17 cellular contexts compared by ENCODE assay signal in the genomic region with DNA sequence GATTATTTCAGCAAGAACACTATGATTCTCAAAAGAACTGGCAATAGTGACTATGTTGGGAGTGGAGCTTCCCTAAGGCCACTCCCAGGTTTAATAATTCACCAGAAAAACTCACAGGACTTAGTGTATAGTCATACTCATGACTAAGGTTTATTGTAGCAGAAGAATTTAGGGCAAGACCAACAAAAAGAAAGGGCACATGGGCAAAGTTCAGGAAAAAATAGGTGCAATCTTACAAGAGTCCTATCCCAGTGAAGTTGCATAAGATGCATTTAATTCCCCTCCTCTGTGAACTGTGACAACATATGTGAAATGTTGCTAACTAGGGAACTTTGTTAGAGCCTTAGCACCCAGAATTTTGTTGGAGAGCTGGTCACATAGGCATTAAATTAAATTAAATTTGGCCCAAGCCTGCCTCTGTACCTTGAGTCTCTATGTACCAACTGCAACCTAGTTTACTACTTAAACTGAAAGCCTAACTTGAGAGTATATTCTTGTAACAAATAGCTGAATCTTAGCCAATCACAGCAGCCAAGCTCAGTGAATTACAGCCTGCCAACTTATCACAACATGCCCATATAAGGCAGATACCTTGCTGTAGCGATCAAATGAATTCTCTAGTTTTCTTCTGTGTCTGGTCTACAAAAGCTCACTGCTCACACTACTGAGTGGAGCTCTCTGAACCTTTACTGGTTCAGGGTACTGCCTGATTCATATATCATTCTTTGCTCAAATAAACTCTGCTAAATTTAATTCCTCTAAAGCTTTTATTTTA.
A peak's percentile ranks its signal among the peaks of the same experiment; 100 is the strongest.
DNase-seq lines count a peak whose midpoint lies in the region; ATAC-seq and TF ChIP-seq lines count a peak whose summit lies in the region.
"Had no signal": no experiment of that assay in that cellular context is flagged by ENCODE, and none has a peak within 500 bp of the region (broad histone marks: within the 10 kb centered on the region; RNA-seq: fewer than 3 reads in every experiment).

No MANE protein-coding gene starts in this region.

- H3K27ac Mint-ChIP-seq in activated CD8-positive, alpha-beta memory T cell treated with anti-CD3 and anti-CD28 coated beads, Interleukin-2, amount 10 ng/mL, durations not matched to agents 7 days and 5 days, result no peak overlapping the region
- H3K27ac Mint-ChIP-seq: activated naive CD8-positive, alpha-beta T cell treated with anti-CD3 and anti-CD28 coated beads, Interleukin-2, amount 50 U/mL, for 24 hours; natural killer cell treated with Interleukin-12 subunit alpha and Interleukin-12 subunit beta and Interleukin-15 and Interleukin-18, amount 100 ng/mL, for 72 hours had no signal

- H3K4me3 Mint-ChIP-seq in activated CD8-positive, alpha-beta memory T cell treated with anti-CD3 and anti-CD28 coated beads, Interleukin-2, amount 10 ng/mL, durations not matched to agents 7 days and 5 days, result no peak overlapping the region
- H3K4me3 Mint-ChIP-seq: activated naive CD8-positive, alpha-beta T cell treated with anti-CD3 and anti-CD28 coated beads, Interleukin-2, amount 50 U/mL, for 24 hours; natural killer cell treated with Interleukin-12 subunit alpha and Interleukin-12 subunit beta and Interleukin-15 and Interleukin-18, amount 100 ng/mL, for 72 hours had no signal

- no peak for TF ChIP-seq CTCF in fibroblast of the aortic adventitia (IDR thresholded peaks at IDR 0.05; ENCODE audit: insufficient read depth, low read length)

- H3K36me3 Mint-ChIP-seq in activated CD8-positive, alpha-beta memory T cell treated with anti-CD3 and anti-CD28 coated beads, Interleukin-2, amount 10 ng/mL, durations not matched to agents 7 days and 5 days, result no peaks in the 10 kb centered on the region
- H3K36me3 Mint-ChIP-seq: natural killer cell treated with Interleukin-12 subunit alpha and Interleukin-12 subunit beta and Interleukin-15 and Interleukin-18, amount 100 ng/mL, for 72 hours had no signal

- H3K4me1 Mint-ChIP-seq in activated CD8-positive, alpha-beta memory T cell treated with anti-CD3 and anti-CD28 coated beads, Interleukin-2, amount 10 ng/mL, durations not matched to agents 7 days and 5 days, result no peaks in the 10 kb centered on the region
- H3K4me1 Mint-ChIP-seq: activated naive CD8-positive, alpha-beta T cell treated with anti-CD3 and anti-CD28 coated beads, Interleukin-2, amount 50 U/mL, for 24 hours had no signal

- DNase-seq in GM04503 (ENCODE audit: low read depth), result peak; percentile 32
- peak; percentile 39 for DNase-seq in amniotic epithelial cell (ENCODE audit: low read depth)
- peak; percentile 55 for DNase-seq in fibroblast of the aortic adventitia (ENCODE audit: low read depth)
- DNase-seq in skeletal muscle cell (ENCODE audit: low read depth), result peak; percentile 41
- no peak for DNase-seq in DMS 273 treated with DMSO at 0.1 percent for 48 hours (lab: John Stamatoyannopoulos, UW)
- no peak for DNase-seq in activated CD8-positive, alpha-beta memory T cell treated with anti-CD3 and anti-CD28 coated beads, Interleukin-2, amount 10 ng/mL, durations not matched to agents 7 days and 5 days
- DNase-seq: activated naive CD8-positive, alpha-beta T cell treated with anti-CD3 and anti-CD28 coated beads, Interleukin-2, amount 50 U/mL, for 24 hours; left cardiac atrium; MV-4-11; stimulated activated naive CD4-positive, alpha-beta T cell had no signal

- H3K4me3 ChIP-seq in fibroblast of the aortic adventitia (ENCODE audit: low read depth, low read length), result no peak overlapping the region
- no peak overlapping the region for H3K4me3 ChIP-seq in skeletal muscle cell (ENCODE audit: low read depth, low read length)
- H3K4me3 ChIP-seq: coronary artery, right atrium auricular region had no signal

- CTCF ChIA-PET in activated CD8-positive, alpha-beta memory T cell treated with anti-CD3 and anti-CD28 coated beads, Interleukin-2, amount 10 ng/mL, durations not matched to agents 7 days and 5 days (lab: Charles Lee), result no interaction called here

- H3K27me3 Mint-ChIP-seq in activated CD8-positive, alpha-beta memory T cell treated with anti-CD3 and anti-CD28 coated beads, Interleukin-2, amount 10 ng/mL, durations not matched to agents 7 days and 5 days, result no peaks in the 10 kb centered on the region

- peaks cover 10% of the 10 kb centered on the region for H3K9me3 Mint-ChIP-seq in activated CD8-positive, alpha-beta memory T cell treated with anti-CD3 and anti-CD28 coated beads, Interleukin-2, amount 10 ng/mL, durations not matched to agents 7 days and 5 days (ENCODE audit: low read depth)

- ATAC-seq in HG02973 (IDR thresholded peaks at IDR 0.05; ENCODE audit: unreplicated experiment), result no peak
- no peak for ATAC-seq in HG03439 (IDR thresholded peaks at IDR 0.05; ENCODE audit: unreplicated experiment)
- ATAC-seq in activated CD8-positive, alpha-beta memory T cell treated with anti-CD3 and anti-CD28 coated beads, Interleukin-2, amount 10 ng/mL, durations not matched to agents 7 days and 5 days, result no peak
- ATAC-seq: activated CD4-positive, CD25-positive, alpha-beta regulatory T cell treated with anti-CD3 and anti-CD28 coated beads, Interleukin-2, amount 50 U/mL, for 24 hours; activated naive CD8-positive, alpha-beta T cell treated with anti-CD3 and anti-CD28 coated beads, Interleukin-2, amount 50 U/mL, for 24 hours; HCT116; natural killer cell treated with Interleukin-12 subunit alpha and Interleukin-12 subunit beta and Interleukin-15 and Interleukin-18, amount 100 ng/mL, for 72 hours had no signal

Comparison
In these comparisons a context has a peak if more than half of its experiments do, and no peak if none do; other contexts are left out.
1. DNase-seq: peak in GM04503 (single experiment), amniotic epithelial cell (single experiment), fibroblast of the aortic adventitia (single experiment) and skeletal muscle cell (single experiment); none in DMS 273 treated with DMSO at 0.1 percent for 48 hours (single experiment) and activated CD8-positive, alpha-beta memory T cell treated with anti-CD3 and anti-CD28 coated beads, Interleukin-2, amount 10 ng/mL, durations not matched to agents 7 days and 5 days (single experiment).